In genomic region chr3:88433572-88433971, GRCh38 we compare ENCODE assay signal across 10 cellular contexts.
A peak's percentile ranks its signal among the peaks of the same experiment; 100 is the strongest.
DNase-seq lines count a peak whose midpoint lies in the region; ATAC-seq and TF ChIP-seq lines count a peak whose summit lies in the region.
"Had no signal": no experiment of that assay in that cellular context is flagged by ENCODE, and none has a peak within 500 bp of the region (broad histone marks: within the 10 kb centered on the region; RNA-seq: fewer than 3 reads in every experiment).

No MANE protein-coding gene starts in this region.

- peaks cover 13% of the 10 kb centered on the region for H3K4me1 ChIP-seq in OCI-LY3 (ENCODE audit: low read length)

- H3K4me3 Mint-ChIP-seq in stimulated activated effector memory CD8-positive, alpha-beta T cell treated with anti-CD3 and anti-CD28 coated beads, Interleukin-12 subunit alpha, Interleukin-12 subunit beta, amount 100 ng/mL, for 72 hours = no peak overlapping the region
- H3K4me3 Mint-ChIP-seq in activated T-helper 2 cell treated with anti-CD3 and anti-CD28 coated beads, Interferon-gamma antibody, Interleukin-2, Interleukin-4, amounts not matched to agents 10 μg/mL and 5 μg/mL and 100 μg/mL, durations not matched to agents 14 hours and 24 hours and 36 hours (ENCODE audit: low read depth) = no peak overlapping the region
- H3K4me3 Mint-ChIP-seq: activated naive CD8-positive, alpha-beta T cell treated with anti-CD3 and anti-CD28 coated beads for 36 hours; CD14-positive monocyte had no signal

- no peaks in the 10 kb centered on the region for H3K79me2 ChIP-seq in OCI-LY3 (ENCODE audit: low read length)

- no peak for TF ChIP-seq CTCF in OCI-LY3 (IDR thresholded peaks at IDR 0.05; ENCODE audit: low read depth, low read length)

- intact Hi-C loops in sciatic nerve (cut with DNase I) = no loop called here
- intact Hi-C loops in activated T-helper 2 cell treated with anti-CD3 and anti-CD28 coated beads, Interferon-gamma antibody, Interleukin-2, Interleukin-4, amounts not matched to agents 10 μg/mL and 5 μg/mL and 100 μg/mL, durations not matched to agents 14 hours and 24 hours and 36 hours (cut with micrococcal nuclease) = no loop called here

- DNase-seq in D341Med (ENCODE audit: low spot score) (peak; percentile 28), sciatic nerve (ENCODE audit: low spot score) (no peak)
- DNase-seq in stimulated activated effector memory CD8-positive, alpha-beta T cell treated with anti-CD3 and anti-CD28 coated beads, Interleukin-12 subunit alpha, Interleukin-12 subunit beta, amount 100 ng/mL, for 72 hours (ENCODE audit: low spot score in 2 of 2) = no peak
- DNase-seq in activated T-helper 2 cell treated with anti-CD3 and anti-CD28 coated beads, Interferon-gamma antibody, Interleukin-2, Interleukin-4, amounts not matched to agents 10 μg/mL and 5 μg/mL and 100 μg/mL, durations not matched to agents 14 hours and 24 hours and 36 hours (ENCODE audit: low spot score) = no peak
- DNase-seq: activated naive CD8-positive, alpha-beta T cell treated with anti-CD3 and anti-CD28 coated beads for 36 hours had no signal

- no peaks in the 10 kb centered on the region for H4K20me1 ChIP-seq in OCI-LY3 (ENCODE audit: insufficient read depth, low read length)

- peak overlapping the region; percentile 44 for H2AFZ ChIP-seq in OCI-LY3 (ENCODE audit: low read depth, low read length)

- no peak overlapping the region for H3K27ac Mint-ChIP-seq in stimulated activated effector memory CD8-positive, alpha-beta T cell treated with anti-CD3 and anti-CD28 coated beads, Interleukin-12 subunit alpha, Interleukin-12 subunit beta, amount 100 ng/mL, for 72 hours
- H3K27ac Mint-ChIP-seq in activated T-helper 2 cell treated with anti-CD3 and anti-CD28 coated beads, Interferon-gamma antibody, Interleukin-2, Interleukin-4, amounts not matched to agents 10 μg/mL and 5 μg/mL and 100 μg/mL, durations not matched to agents 14 hours and 24 hours and 36 hours = no peak overlapping the region
- H3K27ac Mint-ChIP-seq: activated naive CD8-positive, alpha-beta T cell treated with anti-CD3 and anti-CD28 coated beads for 36 hours; CD14-positive monocyte had no signal

- peaks cover 12% of the 10 kb centered on the region for H3K9me3 Mint-ChIP-seq in stimulated activated effector memory CD8-positive, alpha-beta T cell treated with anti-CD3 and anti-CD28 coated beads, Interleukin-12 subunit alpha, Interleukin-12 subunit beta, amount 100 ng/mL, for 72 hours
- no peaks in the 10 kb centered on the region for H3K9me3 Mint-ChIP-seq in activated T-helper 2 cell treated with anti-CD3 and anti-CD28 coated beads, Interferon-gamma antibody, Interleukin-2, Interleukin-4, amounts not matched to agents 10 μg/mL and 5 μg/mL and 100 μg/mL, durations not matched to agents 14 hours and 24 hours and 36 hours
- H3K9me3 Mint-ChIP-seq: activated naive CD8-positive, alpha-beta T cell treated with anti-CD3 and anti-CD28 coated beads for 36 hours had no signal

- H3K9ac ChIP-seq in OCI-LY3 (ENCODE audit: low read length) = no peak overlapping the region

- H3K27ac ChIP-seq in OCI-LY3 (ENCODE audit: low read length) = no peak overlapping the region

- H3K27me3 Mint-ChIP-seq in activated T-helper 2 cell treated with anti-CD3 and anti-CD28 coated beads, Interferon-gamma antibody, Interleukin-2, Interleukin-4, amounts not matched to agents 10 μg/mL and 5 μg/mL and 100 μg/mL, durations not matched to agents 14 hours and 24 hours and 36 hours (ENCODE audit: low read depth) = no peaks in the 10 kb centered on the region
- H3K27me3 Mint-ChIP-seq: activated naive CD8-positive, alpha-beta T cell treated with anti-CD3 and anti-CD28 coated beads for 36 hours had no signal

- H3K27me3 ChIP-seq in OCI-LY3 (ENCODE audit: low read depth, low read length) = no peaks in the 10 kb centered on the region

- peak overlapping the region; percentile 2; the same call in 1 of the 2 replicates for H3K4me3 ChIP-seq in OCI-LY3 (ENCODE audit: low read length)

- H3K9me3 ChIP-seq in OCI-LY3 (ENCODE audit: insufficient read depth, low read length) = no peaks in the 10 kb centered on the region

- no peaks in the 10 kb centered on the region for H3K4me1 Mint-ChIP-seq in stimulated activated effector memory CD8-positive, alpha-beta T cell treated with anti-CD3 and anti-CD28 coated beads, Interleukin-12 subunit alpha, Interleukin-12 subunit beta, amount 100 ng/mL, for 72 hours
- H3K4me1 Mint-ChIP-seq in activated T-helper 2 cell treated with anti-CD3 and anti-CD28 coated beads, Interferon-gamma antibody, Interleukin-2, Interleukin-4, amounts not matched to agents 10 μg/mL and 5 μg/mL and 100 μg/mL, durations not matched to agents 14 hours and 24 hours and 36 hours (ENCODE audit: low read depth) = no peaks in the 10 kb centered on the region
- H3K4me1 Mint-ChIP-seq: activated naive CD8-positive, alpha-beta T cell treated with anti-CD3 and anti-CD28 coated beads for 36 hours; CD14-positive monocyte had no signal

- H3K36me3 ChIP-seq in OCI-LY3 (replicated peaks; ENCODE audit: low read depth, low read length) = no peaks in the 10 kb centered on the region

- ATAC-seq in GM19395 (IDR thresholded peaks at IDR 0.05; ENCODE audit: unreplicated experiment) = peak; percentile 95
- ATAC-seq in HG03045 (IDR thresholded peaks at IDR 0.05; ENCODE audit: unreplicated experiment) = peak; percentile 82
- no peak for ATAC-seq in sciatic nerve
- ATAC-seq in stimulated activated effector memory CD8-positive, alpha-beta T cell treated with anti-CD3 and anti-CD28 coated beads, Interleukin-12 subunit alpha, Interleukin-12 subunit beta, amount 100 ng/mL, for 72 hours = no peak
- ATAC-seq in SK-N-SH treated with all-trans-retinoic acid at 6 μM for 48 hours = no peak

- H3K36me3 Mint-ChIP-seq in stimulated activated effector memory CD8-positive, alpha-beta T cell treated with anti-CD3 and anti-CD28 coated beads, Interleukin-12 subunit alpha, Interleukin-12 subunit beta, amount 100 ng/mL, for 72 hours = no peaks in the 10 kb centered on the region
- H3K36me3 Mint-ChIP-seq in activated T-helper 2 cell treated with anti-CD3 and anti-CD28 coated beads, Interferon-gamma antibody, Interleukin-2, Interleukin-4, amounts not matched to agents 10 μg/mL and 5 μg/mL and 100 μg/mL, durations not matched to agents 14 hours and 24 hours and 36 hours (ENCODE audit: low read depth) = no peaks in the 10 kb centered on the region
- H3K36me3 Mint-ChIP-seq: activated naive CD8-positive, alpha-beta T cell treated with anti-CD3 and anti-CD28 coated beads for 36 hours; CD14-positive monocyte had no signal

- H3K4me2 ChIP-seq in OCI-LY3 (ENCODE audit: low read length) = peak overlapping the region; percentile 35

TF ChIP-seq in SK-N-SH treated with all-trans-retinoic acid at 6 μM for 48 hours, 23 proteins besides CTCF, POLR2A, EP300 and RAD21:
- TF ChIP-seq GLIS3 (CRISPR knock-in tag; IDR thresholded peaks at IDR 0.05) = no peak
- no peak for TF ChIP-seq OSR1 (CRISPR knock-in tag; IDR thresholded peaks at IDR 0.05)
- TF ChIP-seq TOX (CRISPR knock-in tag; IDR thresholded peaks at IDR 0.05; ENCODE audit: borderline replicate concordance) = no peak
- TF ChIP-seq PATZ1 (CRISPR knock-in tag; IDR thresholded peaks at IDR 0.05; ENCODE audit: borderline replicate concordance) = no peak
- no peak for TF ChIP-seq PPARA (CRISPR knock-in tag; IDR thresholded peaks at IDR 0.05; ENCODE audit: borderline replicate concordance)
- no peak for TF ChIP-seq ISL1 (CRISPR knock-in tag; IDR thresholded peaks at IDR 0.05)
- TF ChIP-seq ZNF8 (CRISPR knock-in tag; IDR thresholded peaks at IDR 0.05) = no peak
- no peak for TF ChIP-seq ESRRG (CRISPR knock-in tag; IDR thresholded peaks at IDR 0.05)
- TF ChIP-seq ARNTL (CRISPR knock-in tag; IDR thresholded peaks at IDR 0.05; ENCODE audit: borderline replicate concordance, low read depth) = no peak
- no peak for TF ChIP-seq ZFP3 (CRISPR knock-in tag; IDR thresholded peaks at IDR 0.05)
- TF ChIP-seq SNAI2 (CRISPR knock-in tag; IDR thresholded peaks at IDR 0.05) = no peak
- TF ChIP-seq ZNF70 (CRISPR knock-in tag; IDR thresholded peaks at IDR 0.05) = no peak

Comparison
In these comparisons a context has a peak if more than half of its experiments do, and no peak if none do; other contexts are left out.
1. ATAC-seq: peak in GM19395 (single experiment) and HG03045 (single experiment); none in sciatic nerve (single experiment), stimulated activated effector memory CD8-positive, alpha-beta T cell treated with anti-CD3 and anti-CD28 coated beads, Interleukin-12 subunit alpha, Interleukin-12 subunit beta, amount 100 ng/mL, for 72 hours (single experiment) and SK-N-SH treated with all-trans-retinoic acid at 6 μM for 48 hours (single experiment).